In the genomic region with DNA sequence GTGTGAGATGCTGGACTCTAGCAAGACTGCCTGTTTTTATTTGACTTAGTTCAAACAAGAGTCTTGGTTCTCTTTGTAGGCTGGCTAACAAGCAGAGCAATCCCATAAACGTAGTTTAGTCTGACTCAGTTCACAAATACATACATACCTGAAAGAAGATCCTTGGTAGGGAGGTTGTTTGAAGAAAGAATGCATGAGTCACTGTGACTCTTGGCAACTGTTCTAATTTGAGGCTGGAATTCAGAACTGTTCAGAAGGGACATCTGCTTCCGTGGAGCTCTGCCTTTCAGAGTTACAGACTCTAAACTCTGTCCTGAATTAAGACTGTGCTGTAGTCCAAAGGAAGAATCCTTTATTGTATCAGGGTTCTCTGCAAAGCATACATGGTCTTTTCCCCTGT, we compare ENCODE assay signal across 1 cellular context.
TF ChIP-seq lines count a peak whose summit lies in the region.

No MANE protein-coding gene starts in this region.

TF ChIP-seq in HepG2, 621 proteins besides CTCF, POLR2A, EP300 and RAD21 (continued from another document and continues in another):
- TF ChIP-seq NFE2L2 (IDR thresholded peaks at IDR 0.05; ENCODE audit: low read length) (peak; percentile 83), SMAD3 (CRISPR knock-in tag; IDR thresholded peaks at IDR 0.05) (0 out of 2 replicates have a peak, but pooled peaks have one; percentile 40), SIX1 (CRISPR knock-in tag; IDR thresholded peaks at IDR 0.05; ENCODE audit: borderline replicate concordance) (peak; percentile 61; the same call in 1 of the 2 replicates), TEAD3 (CRISPR knock-in tag; optimal IDR thresholded peaks at IDR 0.05; ENCODE audit: borderline replicate concordance) (peak; percentile 96), GABPA (IDR thresholded peaks at IDR 0.05; ENCODE audit: low read depth, low read length) (no peak), GABPA (CRISPR knock-in tag; IDR thresholded peaks at IDR 0.05; ENCODE audit: low read depth) (0 out of 2 replicates have a peak, but pooled peaks have one; percentile 23), FOXA3 (CRISPR knock-in tag; IDR thresholded peaks at IDR 0.05) (peak; percentile 61), GATAD1 (CRISPR knock-in tag; IDR thresholded peaks at IDR 0.05) (0 out of 2 replicates have a peak, but pooled peaks have one; percentile 38), ZNF644 (CRISPR knock-in tag; IDR thresholded peaks at IDR 0.05; ENCODE audit: low read depth) (peak; percentile 60; the same call in 1 of the 2 replicates), MAFF (IDR thresholded peaks at IDR 0.05; ENCODE audit: low read depth, low read length) (peak; percentile 39; the same call in 1 of the 2 replicates), SMC3 (IDR thresholded peaks at IDR 0.05; ENCODE audit: low read length) (no peak)
- TF ChIP-seq, protein P1, sequence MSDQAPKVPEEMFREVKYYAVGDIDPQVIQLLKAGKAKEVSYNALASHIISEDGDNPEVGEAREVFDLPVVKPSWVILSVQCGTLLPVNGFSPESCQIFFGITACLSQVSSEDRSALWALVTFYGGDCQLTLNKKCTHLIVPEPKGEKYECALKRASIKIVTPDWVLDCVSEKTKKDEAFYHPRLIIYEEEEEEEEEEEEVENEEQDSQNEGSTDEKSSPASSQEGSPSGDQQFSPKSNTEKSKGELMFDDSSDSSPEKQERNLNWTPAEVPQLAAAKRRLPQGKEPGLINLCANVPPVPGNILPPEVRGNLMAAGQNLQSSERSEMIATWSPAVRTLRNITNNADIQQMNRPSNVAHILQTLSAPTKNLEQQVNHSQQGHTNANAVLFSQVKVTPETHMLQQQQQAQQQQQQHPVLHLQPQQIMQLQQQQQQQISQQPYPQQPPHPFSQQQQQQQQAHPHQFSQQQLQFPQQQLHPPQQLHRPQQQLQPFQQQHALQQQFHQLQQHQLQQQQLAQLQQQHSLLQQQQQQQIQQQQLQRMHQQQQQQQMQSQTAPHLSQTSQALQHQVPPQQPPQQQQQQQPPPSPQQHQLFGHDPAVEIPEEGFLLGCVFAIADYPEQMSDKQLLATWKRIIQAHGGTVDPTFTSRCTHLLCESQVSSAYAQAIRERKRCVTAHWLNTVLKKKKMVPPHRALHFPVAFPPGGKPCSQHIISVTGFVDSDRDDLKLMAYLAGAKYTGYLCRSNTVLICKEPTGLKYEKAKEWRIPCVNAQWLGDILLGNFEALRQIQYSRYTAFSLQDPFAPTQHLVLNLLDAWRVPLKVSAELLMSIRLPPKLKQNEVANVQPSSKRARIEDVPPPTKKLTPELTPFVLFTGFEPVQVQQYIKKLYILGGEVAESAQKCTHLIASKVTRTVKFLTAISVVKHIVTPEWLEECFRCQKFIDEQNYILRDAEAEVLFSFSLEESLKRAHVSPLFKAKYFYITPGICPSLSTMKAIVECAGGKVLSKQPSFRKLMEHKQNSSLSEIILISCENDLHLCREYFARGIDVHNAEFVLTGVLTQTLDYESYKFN (CRISPR knock-in tag; conservative IDR thresholded peaks at IDR 0.05) = peak; percentile 36; the same call in 1 of the 2 replicates
- TF ChIP-seq, protein P2, sequence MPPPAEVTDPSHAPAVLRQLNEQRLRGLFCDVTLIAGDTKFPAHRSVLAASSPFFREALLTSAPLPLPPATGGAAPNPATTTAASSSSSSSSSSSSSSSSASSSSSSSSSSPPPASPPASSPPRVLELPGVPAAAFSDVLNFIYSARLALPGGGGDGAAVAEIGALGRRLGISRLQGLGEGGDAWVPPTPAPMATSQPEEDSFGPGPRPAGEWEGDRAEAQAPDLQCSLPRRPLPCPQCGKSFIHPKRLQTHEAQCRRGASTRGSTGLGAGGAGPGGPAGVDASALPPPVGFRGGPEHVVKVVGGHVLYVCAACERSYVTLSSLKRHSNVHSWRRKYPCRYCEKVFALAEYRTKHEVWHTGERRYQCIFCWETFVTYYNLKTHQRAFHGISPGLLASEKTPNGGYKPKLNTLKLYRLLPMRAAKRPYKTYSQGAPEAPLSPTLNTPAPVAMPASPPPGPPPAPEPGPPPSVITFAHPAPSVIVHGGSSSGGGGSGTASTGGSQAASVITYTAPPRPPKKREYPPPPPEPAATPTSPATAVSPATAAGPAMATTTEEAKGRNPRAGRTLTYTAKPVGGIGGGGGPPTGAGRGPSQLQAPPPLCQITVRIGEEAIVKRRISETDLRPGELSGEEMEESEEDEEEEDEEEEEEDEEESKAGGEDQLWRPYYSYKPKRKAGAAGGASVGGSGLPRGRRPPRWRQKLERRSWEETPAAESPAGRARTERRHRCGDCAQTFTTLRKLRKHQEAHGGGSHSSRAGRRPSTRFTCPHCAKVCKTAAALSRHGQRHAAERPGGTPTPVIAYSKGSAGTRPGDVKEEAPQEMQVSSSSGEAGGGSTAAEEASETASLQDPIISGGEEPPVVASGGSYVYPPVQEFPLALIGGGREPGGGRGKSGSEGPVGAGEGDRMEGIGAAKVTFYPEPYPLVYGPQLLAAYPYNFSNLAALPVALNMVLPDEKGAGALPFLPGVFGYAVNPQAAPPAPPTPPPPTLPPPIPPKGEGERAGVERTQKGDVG (CRISPR knock-in tag; IDR thresholded peaks at IDR 0.05; ENCODE audit: borderline replicate concordance) = no peak
- TF ChIP-seq, protein P3, sequence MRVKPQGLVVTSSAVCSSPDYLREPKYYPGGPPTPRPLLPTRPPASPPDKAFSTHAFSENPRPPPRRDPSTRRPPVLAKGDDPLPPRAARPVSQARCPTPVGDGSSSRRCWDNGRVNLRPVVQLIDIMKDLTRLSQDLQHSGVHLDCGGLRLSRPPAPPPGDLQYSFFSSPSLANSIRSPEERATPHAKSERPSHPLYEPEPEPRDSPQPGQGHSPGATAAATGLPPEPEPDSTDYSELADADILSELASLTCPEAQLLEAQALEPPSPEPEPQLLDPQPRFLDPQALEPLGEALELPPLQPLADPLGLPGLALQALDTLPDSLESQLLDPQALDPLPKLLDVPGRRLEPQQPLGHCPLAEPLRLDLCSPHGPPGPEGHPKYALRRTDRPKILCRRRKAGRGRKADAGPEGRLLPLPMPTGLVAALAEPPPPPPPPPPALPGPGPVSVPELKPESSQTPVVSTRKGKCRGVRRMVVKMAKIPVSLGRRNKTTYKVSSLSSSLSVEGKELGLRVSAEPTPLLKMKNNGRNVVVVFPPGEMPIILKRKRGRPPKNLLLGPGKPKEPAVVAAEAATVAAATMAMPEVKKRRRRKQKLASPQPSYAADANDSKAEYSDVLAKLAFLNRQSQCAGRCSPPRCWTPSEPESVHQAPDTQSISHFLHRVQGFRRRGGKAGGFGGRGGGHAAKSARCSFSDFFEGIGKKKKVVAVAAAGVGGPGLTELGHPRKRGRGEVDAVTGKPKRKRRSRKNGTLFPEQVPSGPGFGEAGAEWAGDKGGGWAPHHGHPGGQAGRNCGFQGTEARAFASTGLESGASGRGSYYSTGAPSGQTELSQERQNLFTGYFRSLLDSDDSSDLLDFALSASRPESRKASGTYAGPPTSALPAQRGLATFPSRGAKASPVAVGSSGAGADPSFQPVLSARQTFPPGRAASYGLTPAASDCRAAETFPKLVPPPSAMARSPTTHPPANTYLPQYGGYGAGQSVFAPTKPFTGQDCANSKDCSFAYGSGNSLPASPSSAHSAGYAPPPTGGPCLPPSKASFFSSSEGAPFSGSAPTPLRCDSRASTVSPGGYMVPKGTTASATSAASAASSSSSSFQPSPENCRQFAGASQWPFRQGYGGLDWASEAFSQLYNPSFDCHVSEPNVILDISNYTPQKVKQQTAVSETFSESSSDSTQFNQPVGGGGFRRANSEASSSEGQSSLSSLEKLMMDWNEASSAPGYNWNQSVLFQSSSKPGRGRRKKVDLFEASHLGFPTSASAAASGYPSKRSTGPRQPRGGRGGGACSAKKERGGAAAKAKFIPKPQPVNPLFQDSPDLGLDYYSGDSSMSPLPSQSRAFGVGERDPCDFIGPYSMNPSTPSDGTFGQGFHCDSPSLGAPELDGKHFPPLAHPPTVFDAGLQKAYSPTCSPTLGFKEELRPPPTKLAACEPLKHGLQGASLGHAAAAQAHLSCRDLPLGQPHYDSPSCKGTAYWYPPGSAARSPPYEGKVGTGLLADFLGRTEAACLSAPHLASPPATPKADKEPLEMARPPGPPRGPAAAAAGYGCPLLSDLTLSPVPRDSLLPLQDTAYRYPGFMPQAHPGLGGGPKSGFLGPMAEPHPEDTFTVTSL (CRISPR knock-in tag; IDR thresholded peaks at IDR 0.05; ENCODE audit: borderline replicate concordance) = peak; percentile 40; the same call in 1 of the 2 replicates
- TF ChIP-seq, protein P4, sequence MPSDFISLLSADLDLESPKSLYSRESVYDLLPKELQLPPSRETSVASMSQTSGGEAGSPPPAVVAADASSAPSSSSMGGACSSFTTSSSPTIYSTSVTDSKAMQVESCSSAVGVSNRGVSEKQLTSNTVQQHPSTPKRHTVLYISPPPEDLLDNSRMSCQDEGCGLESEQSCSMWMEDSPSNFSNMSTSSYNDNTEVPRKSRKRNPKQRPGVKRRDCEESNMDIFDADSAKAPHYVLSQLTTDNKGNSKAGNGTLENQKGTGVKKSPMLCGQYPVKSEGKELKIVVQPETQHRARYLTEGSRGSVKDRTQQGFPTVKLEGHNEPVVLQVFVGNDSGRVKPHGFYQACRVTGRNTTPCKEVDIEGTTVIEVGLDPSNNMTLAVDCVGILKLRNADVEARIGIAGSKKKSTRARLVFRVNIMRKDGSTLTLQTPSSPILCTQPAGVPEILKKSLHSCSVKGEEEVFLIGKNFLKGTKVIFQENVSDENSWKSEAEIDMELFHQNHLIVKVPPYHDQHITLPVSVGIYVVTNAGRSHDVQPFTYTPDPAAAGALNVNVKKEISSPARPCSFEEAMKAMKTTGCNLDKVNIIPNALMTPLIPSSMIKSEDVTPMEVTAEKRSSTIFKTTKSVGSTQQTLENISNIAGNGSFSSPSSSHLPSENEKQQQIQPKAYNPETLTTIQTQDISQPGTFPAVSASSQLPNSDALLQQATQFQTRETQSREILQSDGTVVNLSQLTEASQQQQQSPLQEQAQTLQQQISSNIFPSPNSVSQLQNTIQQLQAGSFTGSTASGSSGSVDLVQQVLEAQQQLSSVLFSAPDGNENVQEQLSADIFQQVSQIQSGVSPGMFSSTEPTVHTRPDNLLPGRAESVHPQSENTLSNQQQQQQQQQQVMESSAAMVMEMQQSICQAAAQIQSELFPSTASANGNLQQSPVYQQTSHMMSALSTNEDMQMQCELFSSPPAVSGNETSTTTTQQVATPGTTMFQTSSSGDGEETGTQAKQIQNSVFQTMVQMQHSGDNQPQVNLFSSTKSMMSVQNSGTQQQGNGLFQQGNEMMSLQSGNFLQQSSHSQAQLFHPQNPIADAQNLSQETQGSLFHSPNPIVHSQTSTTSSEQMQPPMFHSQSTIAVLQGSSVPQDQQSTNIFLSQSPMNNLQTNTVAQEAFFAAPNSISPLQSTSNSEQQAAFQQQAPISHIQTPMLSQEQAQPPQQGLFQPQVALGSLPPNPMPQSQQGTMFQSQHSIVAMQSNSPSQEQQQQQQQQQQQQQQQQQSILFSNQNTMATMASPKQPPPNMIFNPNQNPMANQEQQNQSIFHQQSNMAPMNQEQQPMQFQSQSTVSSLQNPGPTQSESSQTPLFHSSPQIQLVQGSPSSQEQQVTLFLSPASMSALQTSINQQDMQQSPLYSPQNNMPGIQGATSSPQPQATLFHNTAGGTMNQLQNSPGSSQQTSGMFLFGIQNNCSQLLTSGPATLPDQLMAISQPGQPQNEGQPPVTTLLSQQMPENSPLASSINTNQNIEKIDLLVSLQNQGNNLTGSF (CRISPR knock-in tag; IDR thresholded peaks at IDR 0.05) = no peak
- TF ChIP-seq, protein P5, sequence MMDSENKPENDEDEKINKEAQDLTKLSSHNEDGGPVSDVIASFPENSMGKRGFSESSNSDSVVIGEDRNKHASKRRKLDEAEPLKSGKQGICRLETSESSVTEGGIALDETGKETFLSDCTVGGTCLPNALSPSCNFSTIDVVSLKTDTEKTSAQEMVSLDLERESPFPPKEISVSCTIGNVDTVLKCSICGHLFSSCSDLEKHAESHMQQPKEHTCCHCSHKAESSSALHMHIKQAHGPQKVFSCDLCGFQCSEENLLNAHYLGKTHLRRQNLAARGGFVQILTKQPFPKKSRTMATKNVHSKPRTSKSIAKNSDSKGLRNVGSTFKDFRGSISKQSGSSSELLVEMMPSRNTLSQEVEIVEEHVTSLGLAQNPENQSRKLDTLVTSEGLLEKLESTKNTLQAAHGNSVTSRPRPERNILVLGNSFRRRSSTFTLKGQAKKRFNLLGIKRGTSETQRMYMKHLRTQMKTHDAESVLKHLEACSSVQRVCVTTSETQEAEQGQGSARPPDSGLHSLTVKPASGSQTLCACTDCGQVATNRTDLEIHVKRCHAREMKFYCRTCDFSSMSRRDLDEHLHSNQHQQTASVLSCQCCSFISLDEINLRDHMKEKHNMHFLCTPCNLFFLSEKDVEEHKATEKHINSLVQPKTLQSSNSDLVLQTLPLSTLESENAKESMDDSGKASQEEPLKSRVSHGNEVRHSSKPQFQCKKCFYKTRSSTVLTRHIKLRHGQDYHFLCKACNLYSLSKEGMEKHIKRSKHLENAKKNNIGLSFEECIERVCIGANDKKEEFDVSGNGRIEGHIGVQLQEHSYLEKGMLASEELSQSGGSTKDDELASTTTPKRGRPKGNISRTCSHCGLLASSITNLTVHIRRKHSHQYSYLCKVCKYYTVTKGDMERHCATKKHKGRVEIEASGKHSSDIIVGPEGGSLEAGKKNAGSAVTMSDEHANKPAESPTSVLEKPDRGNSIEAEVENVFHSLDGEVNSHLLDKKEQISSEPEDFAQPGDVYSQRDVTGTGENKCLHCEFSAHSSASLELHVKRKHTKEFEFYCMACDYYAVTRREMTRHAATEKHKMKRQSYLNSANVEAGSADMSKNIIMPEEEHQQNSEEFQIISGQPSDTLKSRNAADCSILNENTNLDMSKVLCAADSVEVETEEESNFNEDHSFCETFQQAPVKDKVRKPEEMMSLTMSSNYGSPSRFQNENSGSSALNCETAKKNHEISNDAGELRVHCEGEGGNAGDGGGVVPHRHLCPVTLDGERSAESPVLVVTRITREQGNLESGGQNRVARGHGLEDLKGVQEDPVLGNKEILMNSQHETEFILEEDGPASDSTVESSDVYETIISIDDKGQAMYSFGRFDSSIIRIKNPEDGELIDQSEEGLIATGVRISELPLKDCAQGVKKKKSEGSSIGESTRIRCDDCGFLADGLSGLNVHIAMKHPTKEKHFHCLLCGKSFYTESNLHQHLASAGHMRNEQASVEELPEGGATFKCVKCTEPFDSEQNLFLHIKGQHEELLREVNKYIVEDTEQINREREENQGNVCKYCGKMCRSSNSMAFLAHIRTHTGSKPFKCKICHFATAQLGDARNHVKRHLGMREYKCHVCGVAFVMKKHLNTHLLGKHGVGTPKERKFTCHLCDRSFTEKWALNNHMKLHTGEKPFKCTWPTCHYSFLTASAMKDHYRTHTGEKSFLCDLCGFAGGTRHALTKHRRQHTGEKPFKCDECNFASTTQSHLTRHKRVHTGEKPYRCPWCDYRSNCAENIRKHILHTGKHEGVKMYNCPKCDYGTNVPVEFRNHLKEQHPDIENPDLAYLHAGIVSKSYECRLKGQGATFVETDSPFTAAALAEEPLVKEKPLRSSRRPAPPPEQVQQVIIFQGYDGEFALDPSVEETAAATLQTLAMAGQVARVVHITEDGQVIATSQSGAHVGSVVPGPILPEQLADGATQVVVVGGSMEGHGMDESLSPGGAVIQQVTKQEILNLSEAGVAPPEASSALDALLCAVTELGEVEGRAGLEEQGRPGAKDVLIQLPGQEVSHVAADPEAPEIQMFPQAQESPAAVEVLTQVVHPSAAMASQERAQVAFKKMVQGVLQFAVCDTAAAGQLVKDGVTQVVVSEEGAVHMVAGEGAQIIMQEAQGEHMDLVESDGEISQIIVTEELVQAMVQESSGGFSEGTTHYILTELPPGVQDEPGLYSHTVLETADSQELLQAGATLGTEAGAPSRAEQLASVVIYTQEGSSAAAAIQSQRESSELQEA (CRISPR knock-in tag; IDR thresholded peaks at IDR 0.05; ENCODE audit: not compliant biosample characterization) = no peak
- TF ChIP-seq, protein P6, sequence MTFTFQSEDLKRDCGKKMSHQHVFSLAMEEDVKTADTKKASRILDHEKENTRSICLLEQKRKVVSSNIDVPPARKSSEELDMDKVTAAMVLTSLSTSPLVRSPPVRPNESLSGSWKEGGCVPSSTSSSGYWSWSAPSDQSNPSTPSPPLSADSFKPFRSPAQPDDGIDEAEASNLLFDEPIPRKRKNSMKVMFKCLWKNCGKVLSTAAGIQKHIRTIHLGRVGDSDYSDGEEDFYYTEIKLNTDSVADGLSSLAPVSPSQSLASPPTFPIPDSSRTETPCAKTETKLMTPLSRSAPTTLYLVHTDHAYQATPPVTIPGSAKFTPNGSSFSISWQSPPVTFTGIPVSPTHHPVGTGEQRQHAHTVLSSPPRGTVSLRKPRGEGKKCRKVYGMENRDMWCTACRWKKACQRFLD (CRISPR knock-in tag; IDR thresholded peaks at IDR 0.05; ENCODE audit: borderline replicate concordance) = no peak
